ENCODE assay signal across 35 cellular contexts in the genomic region with DNA sequence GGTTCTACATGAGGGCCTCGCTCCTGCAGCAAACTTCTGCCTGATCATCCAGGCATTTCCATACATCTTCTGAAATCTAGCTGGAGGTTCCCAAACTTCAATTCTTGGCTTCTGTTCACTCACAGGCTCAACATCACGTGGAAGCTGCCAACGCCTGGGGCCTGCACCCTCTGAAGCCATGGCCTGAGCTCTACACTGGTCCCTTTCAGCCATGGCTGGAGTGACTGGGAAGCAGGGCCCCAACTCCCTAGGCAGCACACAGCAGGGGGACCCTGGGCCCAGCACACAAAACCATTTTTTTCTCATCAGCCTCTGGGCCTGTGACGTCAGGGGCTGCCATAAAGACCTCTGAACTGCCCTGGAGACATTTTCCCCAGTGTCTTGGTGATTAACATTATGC.
"Had no signal": no experiment of that assay in that cellular context is flagged by ENCODE, and none has a peak within 500 bp of the region (broad histone marks: within the 10 kb centered on the region; RNA-seq: fewer than 3 reads in every experiment).

No MANE protein-coding gene starts in this region.

- H3K27me3 ChIP-seq: MG63 had no signal

- DNase-seq: Kasumi-1, MG63, MM.1S, MV-4-11, NCI-H1048, NCI-H1092, NCI-H1092 treated with DMSO at 0.1 percent for 48 hours, NCI-H1105, NCI-H1105 treated with DMSO at 0.1 percent for 48 hours, NCI-H1417, NCI-H1417 treated with DMSO at 0.1 percent for 48 hours, NCI-H1436, NCI-H1436 treated with DMSO at 0.1 percent for 48 hours, NCI-H146, NCI-H1694, NCI-H1694 treated with DMSO at 0.1 percent for 48 hours, NCI-H187, NCI-H187 treated with DMSO at 0.1 percent for 48 hours, NCI-H1930, NCI-H2029, NCI-H2029 treated with DMSO at 0.1 percent for 48 hours, NCI-H2081, NCI-H2081 treated with DMSO at 0.1 percent for 48 hours, NCI-H2107, NCI-H2171, NCI-H2171 treated with DMSO at 0.1 percent for 48 hours, NCI-H2227 treated with DMSO at 0.1 percent for 48 hours, NCI-H226, NCI-H345, NCI-H446, NCI-H446 treated with DMSO at 0.1 percent for 48 hours, NCI-H510A, NCI-H510A treated with DMSO at 0.1 percent for 48 hours, NCI-H524, NCI-H524 treated with DMSO at 0.1 percent for 48 hours had no signal

- H3K4me3 ChIP-seq: MG63 had no signal
